Comparison of ENCODE assay signal across 9 cellular contexts in genomic region chr3:143951351-143951971, GRCh38. TPM values are rescaled to one million over a fixed set of nuclear protein-coding genes. Genes with fewer than 3 reads are reported as not detected.
DNase-seq lines count a peak whose midpoint lies in the region; ATAC-seq, FAIRE-seq and TF ChIP-seq lines count a peak whose summit lies in the region.
"Had no signal": no experiment of that assay in that cellular context is flagged by ENCODE, and none has a peak within 500 bp of the region (broad histone marks: within the 10 kb centered on the region; RNA-seq: fewer than 3 reads in every experiment).

No MANE protein-coding gene starts in this region.

- no peaks in the 10 kb centered on the region for H3K4me1 Mint-ChIP-seq in activated T-cell treated with anti-CD3 and anti-CD28 coated beads, Interleukin-2, amount 50 U/mL, for 24 hours (ENCODE audit: low read depth)
- H3K4me1 Mint-ChIP-seq in activated CD4-positive, alpha-beta T cell treated with anti-CD3 and anti-CD28 coated beads, Interleukin-2, amount 10 ng/mL, durations not matched to agents 24 days and 14 days = peaks cover 1% of the 10 kb centered on the region

- DNase-seq in activated T-cell treated with anti-CD3 and anti-CD28 coated beads for 4 hours (peak; percentile 9), HTR-8/SVneo (ENCODE audit: insufficient read length, low spot score) (peak; percentile 4), foreskin fibroblast (peak in 1 of 2 donors; percentile 74), small intestine (peak; percentile 17), GF-D8 (lab: John Stamatoyannopoulos, UW) (no peak)
- no peak for DNase-seq in activated T-cell treated with anti-CD3 and anti-CD28 coated beads, Interleukin-2, amount 50 U/mL, for 24 hours
- peak; percentile 75 for DNase-seq in activated CD4-positive, alpha-beta T cell treated with anti-CD3 and anti-CD28 coated beads, Interleukin-2, amount 10 ng/mL, durations not matched to agents 24 days and 14 days

- H3K4me3 Mint-ChIP-seq in activated T-cell treated with anti-CD3 and anti-CD28 coated beads, Interleukin-2, amount 50 U/mL, for 24 hours = no peak overlapping the region
- no peak overlapping the region for H3K4me3 Mint-ChIP-seq in activated CD4-positive, alpha-beta T cell treated with anti-CD3 and anti-CD28 coated beads, Interleukin-2, amount 10 ng/mL, durations not matched to agents 24 days and 14 days

- H3K36me3 Mint-ChIP-seq in activated T-cell treated with anti-CD3 and anti-CD28 coated beads, Interleukin-2, amount 50 U/mL, for 24 hours (ENCODE audit: low read depth) = no peaks in the 10 kb centered on the region
- no peaks in the 10 kb centered on the region for H3K36me3 Mint-ChIP-seq in activated CD4-positive, alpha-beta T cell treated with anti-CD3 and anti-CD28 coated beads, Interleukin-2, amount 10 ng/mL, durations not matched to agents 24 days and 14 days (ENCODE audit: low read depth)

- H3K4me3 ChIP-seq in foreskin fibroblast (ENCODE audit: low read depth in 1 of 2, low read length in 2 of 2) (no peak overlapping the region), small intestine (ENCODE audit: low read depth in 1 of 2, low read length in 2 of 2) (no peak overlapping the region)

- no peaks in the 10 kb centered on the region for H3K9me3 Mint-ChIP-seq in activated T-cell treated with anti-CD3 and anti-CD28 coated beads, Interleukin-2, amount 50 U/mL, for 24 hours
- no peaks in the 10 kb centered on the region for H3K9me3 Mint-ChIP-seq in activated CD4-positive, alpha-beta T cell treated with anti-CD3 and anti-CD28 coated beads, Interleukin-2, amount 10 ng/mL, durations not matched to agents 24 days and 14 days

- peak; percentile 78 for ATAC-seq in GM21367 (IDR thresholded peaks at IDR 0.05; ENCODE audit: unreplicated experiment)

- H3K36me3 ChIP-seq in small intestine (ENCODE audit: control insufficient read depth in 2 of 2, insufficient read depth in 2 of 2, low read length in 2 of 2) = no peaks in the 10 kb centered on the region

- H3K9me3 ChIP-seq in small intestine (ENCODE audit: control insufficient read depth, low read depth) = no peaks in the 10 kb centered on the region

- H3K27me3 Mint-ChIP-seq in activated T-cell treated with anti-CD3 and anti-CD28 coated beads, Interleukin-2, amount 50 U/mL, for 24 hours = peaks cover 6% of the 10 kb centered on the region
- peaks cover 16% of the 10 kb centered on the region for H3K27me3 Mint-ChIP-seq in activated CD4-positive, alpha-beta T cell treated with anti-CD3 and anti-CD28 coated beads, Interleukin-2, amount 10 ng/mL, durations not matched to agents 24 days and 14 days

- peak; percentile 83 for TF ChIP-seq CTCF in foreskin fibroblast (IDR thresholded peaks at IDR 0.05; ENCODE audit: low read depth, low read length)

- intact Hi-C loops in activated CD4-positive, alpha-beta T cell treated with anti-CD3 and anti-CD28 coated beads, Interleukin-2, amount 10 ng/mL, durations not matched to agents 24 days and 14 days (cut with micrococcal nuclease) = loop anchor here (1.0 to 2.0 kb wide), 3 partner anchors 55 to 176 kb away; no protein-coding TSS in a partner anchor

- WGBS in small intestine, 3 donors = 95 to 100% (median 97%) methylated on average over 1 of the region's 1 CpG

- H3K27ac Mint-ChIP-seq in activated T-cell treated with anti-CD3 and anti-CD28 coated beads, Interleukin-2, amount 50 U/mL, for 24 hours = no peak overlapping the region
- no peak overlapping the region for H3K27ac Mint-ChIP-seq in activated CD4-positive, alpha-beta T cell treated with anti-CD3 and anti-CD28 coated beads, Interleukin-2, amount 10 ng/mL, durations not matched to agents 24 days and 14 days

- H3K27ac ChIP-seq in small intestine (ENCODE audit: low read depth in 1 of 2, low read length in 1 of 2) = no peak overlapping the region
- H3K27ac ChIP-seq: epithelial cell of prostate had no signal

- no peaks in the 10 kb centered on the region for H3K27me3 ChIP-seq in small intestine (ENCODE audit: control insufficient read depth in 2 of 2, insufficient read depth in 2 of 2, low read length in 2 of 2)

- no peaks in the 10 kb centered on the region for H3K4me1 ChIP-seq in small intestine (ENCODE audit: control insufficient read depth in 2 of 2, insufficient read depth in 1 of 2, low read depth in 1 of 2, low read length in 1 of 2)

- FAIRE-seq in HTR-8/SVneo (lab: Jason Lieb, UNC) (no peak), small intestine (lab: Jason Lieb, UNC) (no peak)

RNA-seq across cellular contexts. Expression of gene DIPK2A, which starts 20.2 kb away (rescaled TPM):
- total RNA-seq in activated CD4-positive, alpha-beta T cell treated with anti-CD3 and anti-CD28 coated beads, Interleukin-2, amount 10 ng/mL, durations not matched to agents 24 days and 14 days = 18.0 and 18.3 TPM in 2 replicates
- polyA plus RNA-seq in small intestine = 1 to 10 TPM; 2.7 to 6.2 (median 4.2) TPM

Comparison
In these comparisons a context has a peak if more than half of its experiments do, and no peak if none do; other contexts are left out.
1. DNase-seq: peak in activated T-cell treated with anti-CD3 and anti-CD28 coated beads for 4 hours (single experiment), HTR-8/SVneo (single experiment), activated CD4-positive, alpha-beta T cell treated with anti-CD3 and anti-CD28 coated beads, Interleukin-2, amount 10 ng/mL, durations not matched to agents 24 days and 14 days (single experiment) and small intestine (single experiment); none in activated T-cell treated with anti-CD3 and anti-CD28 coated beads, Interleukin-2, amount 50 U/mL, for 24 hours (single experiment) and GF-D8 (single experiment).